Comparison of ENCODE assay signal across 12 cellular contexts in genomic region chr2:174554514-174555119, GRCh38. TPM values are rescaled to one million over a fixed set of nuclear protein-coding genes. Genes with fewer than 3 reads are reported as not detected.
A peak's percentile ranks its signal among the peaks of the same experiment; 100 is the strongest.
DNase-seq lines count a peak whose midpoint lies in the region; ATAC-seq lines count a peak whose summit lies in the region.
"Had no signal": no experiment of that assay in that cellular context is flagged by ENCODE, and none has a peak within 500 bp of the region (broad histone marks: within the 10 kb centered on the region; RNA-seq: fewer than 3 reads in every experiment).

No MANE protein-coding gene starts in this region.

- H3K27ac Mint-ChIP-seq in activated naive CD4-positive, alpha-beta T cell treated with anti-CD3 and anti-CD28 coated beads, Interleukin-2, amount 50 U/mL, for 24 hours = peak overlapping the region; percentile 92
- peak overlapping the region; percentile 86 to 92 for H3K27ac Mint-ChIP-seq in T-cell
- peak overlapping the region; percentile 86 to 89 for H3K27ac Mint-ChIP-seq in effector memory CD8-positive, alpha-beta T cell

- peaks cover 3% of the 10 kb centered on the region for H3K36me3 Mint-ChIP-seq in activated naive CD4-positive, alpha-beta T cell treated with anti-CD3 and anti-CD28 coated beads, Interleukin-2, amount 50 U/mL, for 24 hours
- peaks cover 31% of the 10 kb centered on the region for H3K36me3 Mint-ChIP-seq in T-cell
- H3K36me3 Mint-ChIP-seq in effector memory CD8-positive, alpha-beta T cell (ENCODE audit: insufficient read depth) = peaks cover 29% of the 10 kb centered on the region

- no peaks in the 10 kb centered on the region for H3K27me3 ChIP-seq in subcutaneous abdominal adipose tissue (ENCODE audit: control insufficient read depth in 5 of 5, insufficient read depth in 4 of 5, low read length in 5 of 5)
- H3K27me3 ChIP-seq: MG63, tibial nerve had no signal

- CTCF ChIA-PET in T-cell (lab: Charles Lee) = interaction anchor here (0.7 to 1.5 kb wide), 9 partner anchors 9 to 146 kb away, joined by 3 to 7 read pairs (median 4); no protein-coding TSS in a partner anchor

- peaks cover 55% of the 10 kb centered on the region for H3K4me1 Mint-ChIP-seq in activated naive CD4-positive, alpha-beta T cell treated with anti-CD3 and anti-CD28 coated beads, Interleukin-2, amount 50 U/mL, for 24 hours
- peaks cover 45 to 54% (median 46%) of the 10 kb centered on the region in 3 donors for H3K4me1 Mint-ChIP-seq in T-cell
- H3K4me1 Mint-ChIP-seq in effector memory CD8-positive, alpha-beta T cell (ENCODE audit: low read depth in 2 of 2) = peaks cover 22 to 30% of the 10 kb centered on the region in 2 donors

- ATAC-seq in T-cell (replicated peaks in 1 of 4) (peak in 3 of 4 experiments; percentile 34 to 83 (median 48)), GM21528 (IDR thresholded peaks at IDR 0.05; ENCODE audit: low FRiP score, unreplicated experiment) (no peak)
- peak; percentile 69 for ATAC-seq in effector memory CD8-positive, alpha-beta T cell (replicated peaks)

- POLR2A ChIA-PET in T-cell (lab: Charles Lee) = interaction anchor here in 1 of 2 donors (0.8 to 1.2 kb wide), 4 partner anchors 14 to 73 kb away, joined by 3 to 4 read pairs (median 3); no protein-coding TSS in a partner anchor

- no peak for DNase-seq in activated naive CD4-positive, alpha-beta T cell treated with anti-CD3 and anti-CD28 coated beads, Interleukin-2, amount 50 U/mL, for 16 hours
- DNase-seq in T-cell (no peak), hippocampal formation (lab: John Stamatoyannopoulos, UW) (no peak), DMS79 treated with DMSO at 0.1 percent for 48 hours (lab: John Stamatoyannopoulos, UW) (no peak)
- no peak for DNase-seq in effector memory CD8-positive, alpha-beta T cell
- DNase-seq: mesenchymal stem cell, MG63 had no signal

- H3K9me3 ChIP-seq in subcutaneous abdominal adipose tissue (ENCODE audit: control insufficient read depth in 5 of 5, low read length in 5 of 5) = peaks cover 0 to 4% (median 3%) of the 10 kb centered on the region in 5 donors
- H3K9me3 ChIP-seq: MG63, tibial nerve had no signal

- peak overlapping the region; percentile 48 for H3K27ac ChIP-seq in subcutaneous abdominal adipose tissue (ENCODE audit: low read depth, low read length)
- H3K27ac ChIP-seq: tibial nerve, VCaP had no signal

- peaks cover 0 to 23% (median 0%) of the 10 kb centered on the region in 5 donors for H3K4me1 ChIP-seq in subcutaneous abdominal adipose tissue (ENCODE audit: control insufficient read depth in 5 of 5, insufficient read depth in 5 of 5, low read length in 5 of 5)
- H3K4me1 ChIP-seq: tibial nerve had no signal

- no peaks in the 10 kb centered on the region for H3K27me3 Mint-ChIP-seq in activated naive CD4-positive, alpha-beta T cell treated with anti-CD3 and anti-CD28 coated beads, Interleukin-2, amount 50 U/mL, for 24 hours
- H3K27me3 Mint-ChIP-seq in T-cell = no peaks in the 10 kb centered on the region
- H3K27me3 Mint-ChIP-seq in effector memory CD8-positive, alpha-beta T cell = no peaks in the 10 kb centered on the region

- peaks cover 3 to 15% (median 7%) of the 10 kb centered on the region in 5 donors for H3K36me3 ChIP-seq in subcutaneous abdominal adipose tissue (ENCODE audit: control insufficient read depth in 5 of 5, insufficient read depth in 5 of 5, low read length in 5 of 5)
- H3K36me3 ChIP-seq: MG63 had no signal

- H3K4me3 Mint-ChIP-seq in activated naive CD4-positive, alpha-beta T cell treated with anti-CD3 and anti-CD28 coated beads, Interleukin-2, amount 50 U/mL, for 24 hours = no peak overlapping the region
- peak overlapping the region in 1 of 3 donors; percentile 54 for H3K4me3 Mint-ChIP-seq in T-cell
- peak overlapping the region; percentile 54 to 61 for H3K4me3 Mint-ChIP-seq in effector memory CD8-positive, alpha-beta T cell

- H3K4me3 ChIP-seq in subcutaneous abdominal adipose tissue (ENCODE audit: low read depth in 1 of 5, low read length in 5 of 5) = no peak overlapping the region
- H3K4me3 ChIP-seq: MG63, tibial nerve had no signal

- no peaks in the 10 kb centered on the region for H3K9me3 Mint-ChIP-seq in activated naive CD4-positive, alpha-beta T cell treated with anti-CD3 and anti-CD28 coated beads, Interleukin-2, amount 50 U/mL, for 24 hours
- H3K9me3 Mint-ChIP-seq in T-cell = no peaks in the 10 kb centered on the region
- no peaks in the 10 kb centered on the region for H3K9me3 Mint-ChIP-seq in effector memory CD8-positive, alpha-beta T cell

- H3K9ac ChIP-seq in subcutaneous abdominal adipose tissue (ENCODE audit: low read length in 5 of 5) = no peak overlapping the region

RNA-seq across cellular contexts. Expression of gene WIPF1, which starts 43.0 kb away (rescaled TPM):
- total RNA-seq in T-cell = 100 to 1,000 TPM; 349 to 412 (median 372) TPM
